In genomic region chr20:53736757-53737403, GRCh38 we compare ENCODE assay signal across 8 cellular contexts.
DNase-seq lines count a peak whose midpoint lies in the region; ATAC-seq, FAIRE-seq and TF ChIP-seq lines count a peak whose summit lies in the region.

No MANE protein-coding gene starts in this region.

- DNase-seq in Calu3 (peak; percentile 45), RPMI8226 (peak; percentile 36), endothelial cell of umbilical vein (ENCODE audit: low read depth, low spot score) (peak; percentile 14), osteoblast (ENCODE audit: insufficient read length, low spot score, missing footprints) (peak; percentile 79), frontal cortex (ENCODE audit: low spot score in 2 of 2) (no peak), NCI-H345 (lab: John Stamatoyannopoulos, UW) (no peak)

- intact Hi-C loops in Calu3 (cut with micrococcal nuclease; ENCODE audit: unreplicated experiment) = loop anchor here (1.0 to 2.0 kb wide), 5 partner anchors 60 to 178 kb away; no protein-coding TSS in a partner anchor
- intact Hi-C loops in endothelial cell of umbilical vein (cut with micrococcal nuclease) = loop anchor here (5.0 kb wide), 3 partner anchors 55 to 145 kb away; partner anchors contain the start of gene ZNF217

- H3K27me3 ChIP-seq in endothelial cell of umbilical vein (ENCODE audit: control insufficient read depth in 2 of 2, insufficient read depth in 2 of 2, low read length in 2 of 2) = peaks cover 2 to 7% of the 10 kb centered on the region in 2 experiments
- H3K27me3 ChIP-seq in osteoblast (ENCODE audit: insufficient read depth, low read length) = no peaks in the 10 kb centered on the region

- H3K27me3 Mint-ChIP-seq in Calu3 (ENCODE audit: unreplicated experiment) = no peaks in the 10 kb centered on the region

- H3K4me3 ChIP-seq in HEK293 (ENCODE audit: low read depth, low read length) (no peak overlapping the region), endothelial cell of umbilical vein (replicated peaks in 1 of 3; ENCODE audit: insufficient read depth in 1 of 3, low read depth in 1 of 3, low read length in 3 of 3) (peak overlapping the region in 1 of 3 experiments; percentile 8), osteoblast (ENCODE audit: insufficient read depth, low read length) (peak overlapping the region; percentile 23)

- no peaks in the 10 kb centered on the region for H3K9me1 ChIP-seq in endothelial cell of umbilical vein (replicated peaks; ENCODE audit: control insufficient read depth, extremely low read depth, insufficient read depth, low read length)

- POLR2A ChIA-PET in HEK293 (lab: Yijun Ruan, JAX) (interaction anchor here (1.8 kb wide), 1 partner anchor 114 kb away, joined by 7 read pairs; no protein-coding TSS in a partner anchor), endothelial cell of umbilical vein (lab: Charles Lee) (no interaction called here)

- H2AFZ ChIP-seq in endothelial cell of umbilical vein (ENCODE audit: low read depth, low read length) (peak overlapping the region; percentile 89), osteoblast (ENCODE audit: low read length) (peak overlapping the region; percentile 64)

- peaks cover 4% of the 10 kb centered on the region for H3K9me3 Mint-ChIP-seq in Calu3 (ENCODE audit: low read depth, unreplicated experiment)

- H3K27ac ChIP-seq in HEK293 (ENCODE audit: extremely low read depth, low read depth, low read length) = no peak overlapping the region
- H3K27ac ChIP-seq in endothelial cell of umbilical vein (ENCODE audit: insufficient read depth, low read depth, low read length) = no peak overlapping the region
- peak overlapping the region; percentile 84 for H3K27ac ChIP-seq in osteoblast (ENCODE audit: low read depth, low read length)

- H3K4me1 ChIP-seq in HEK293 (ENCODE audit: control insufficient read depth, insufficient read depth, low read length) (peaks cover 16% of the 10 kb centered on the region), endothelial cell of umbilical vein (ENCODE audit: control insufficient read depth, extremely low read depth, insufficient read depth, low read length) (peaks cover 11% of the 10 kb centered on the region), osteoblast (ENCODE audit: insufficient read depth, low read length) (peaks cover 57% of the 10 kb centered on the region)

- BruUV-seq in Calu3 (replicated peaks; lab: Mats Ljungman, UMichigan) = no TSS peak
- no TSS peak for BruUV-seq in endothelial cell of umbilical vein (replicated peaks; lab: Mats Ljungman, UMichigan)

- H3K79me2 ChIP-seq in endothelial cell of umbilical vein (ENCODE audit: control insufficient read depth, insufficient read depth, low read length) (no peaks in the 10 kb centered on the region), osteoblast (ENCODE audit: insufficient read depth, low read length) (no peaks in the 10 kb centered on the region)

- H3K9me3 ChIP-seq in HEK293 (ENCODE audit: control insufficient read depth, insufficient read depth, low read depth, low read length) (no peaks in the 10 kb centered on the region), endothelial cell of umbilical vein (replicated peaks; ENCODE audit: control insufficient read depth, insufficient read depth, low read length) (no peaks in the 10 kb centered on the region), osteoblast (ENCODE audit: low read depth, low read length) (no peaks in the 10 kb centered on the region)

- ATAC-seq in HG03565 (IDR thresholded peaks at IDR 0.05; ENCODE audit: unreplicated experiment) = no peak

- TF ChIP-seq POLR2A in endothelial cell of umbilical vein (IDR thresholded peaks at IDR 0.05; ENCODE audit: low read depth, low read length) = no peak

- H3K36me3 Mint-ChIP-seq in Calu3 (ENCODE audit: insufficient read depth, unreplicated experiment) = peaks cover 50% of the 10 kb centered on the region

- no peaks in the 10 kb centered on the region for H4K20me1 ChIP-seq in endothelial cell of umbilical vein (replicated peaks; ENCODE audit: control insufficient read depth, extremely low read depth, insufficient read depth, low read length)
- H4K20me1 ChIP-seq in osteoblast (ENCODE audit: insufficient read depth, low read length) = no peaks in the 10 kb centered on the region

- H3K4me2 ChIP-seq in endothelial cell of umbilical vein (ENCODE audit: insufficient read depth, low read length) (peak overlapping the region; percentile 53), osteoblast (ENCODE audit: insufficient read depth, low read length) (peak overlapping the region; percentile 72)

- no peak overlapping the region for H3K9ac ChIP-seq in endothelial cell of umbilical vein (replicated peaks; ENCODE audit: extremely low read depth, insufficient read depth, low read length)

- peak overlapping the region; percentile 77 for H3K4me3 Mint-ChIP-seq in Calu3 (ENCODE audit: low read depth, unreplicated experiment)

- dilution Hi-C loops in endothelial cell of umbilical vein (cut with MboI; ENCODE audit: extremely low pct_ligation_motif_present, low sequenced_read_pairs) = no loop called here

- H3K36me3 ChIP-seq in HEK293 (ENCODE audit: control insufficient read depth in 2 of 2, insufficient read depth in 1 of 2, low read length in 2 of 2) = no peaks in the 10 kb centered on the region
- H3K36me3 ChIP-seq in endothelial cell of umbilical vein (ENCODE audit: control insufficient read depth in 2 of 2, extremely low read depth in 1 of 2, insufficient read depth in 2 of 2, low read length in 2 of 2) = no peaks in the 10 kb centered on the region
- H3K36me3 ChIP-seq in osteoblast (ENCODE audit: insufficient read depth, low read length) = no peaks in the 10 kb centered on the region

- no peak for TF ChIP-seq CTCF in Calu3 (IDR thresholded peaks at IDR 0.05; ENCODE audit: unreplicated experiment)
- no peak for TF ChIP-seq CTCF in HEK293 (tag by site-specific recombination; IDR thresholded peaks at IDR 0.05)
- TF ChIP-seq CTCF in endothelial cell of umbilical vein (IDR thresholded peaks at IDR 0.05; ENCODE audit: extremely low read depth in 1 of 2, insufficient read depth in 1 of 2, low read depth in 1 of 2, low read length in 2 of 2) = no peak
- TF ChIP-seq CTCF in osteoblast (IDR thresholded peaks at IDR 0.05; ENCODE audit: extremely low read depth, low read depth, low read length) = no peak

- CTCF ChIA-PET in Calu3 (lab: Charles Lee) (interaction anchor here (0.7 to 2.5 kb wide), 15 partner anchors 17 to 203 kb away, joined by 3 to 18 read pairs (median 8); no protein-coding TSS in a partner anchor), HEK293 (lab: Yijun Ruan, JAX) (interaction anchor here (0.6 to 1.2 kb wide), 6 partner anchors 49 to 192 kb away, joined by 3 to 6 read pairs (median 3); no protein-coding TSS in a partner anchor), endothelial cell of umbilical vein (lab: Charles Lee) (interaction anchor here (0.8 to 1.8 kb wide), 8 partner anchors 14 to 157 kb away, joined by 3 to 7 read pairs (median 4); no protein-coding TSS in a partner anchor)

- H3K27ac Mint-ChIP-seq in Calu3 (ENCODE audit: unreplicated experiment) = peak overlapping the region; percentile 98

- FAIRE-seq in endothelial cell of umbilical vein (lab: Jason Lieb, UNC) (peak; percentile 35), frontal cortex (lab: Jason Lieb, UNC) (no peak)

- peaks cover 73% of the 10 kb centered on the region for H3K4me1 Mint-ChIP-seq in Calu3 (ENCODE audit: low read depth, unreplicated experiment)

TF ChIP-seq in HEK293, 187 proteins besides CTCF, POLR2A, EP300 and RAD21 (continues in another document):
- TF ChIP-seq KLF1 (tag by site-specific recombination; IDR thresholded peaks at IDR 0.05) (no peak), KLF8 (tag by site-specific recombination; IDR thresholded peaks at IDR 0.05) (no peak), KLF10 (tag by site-specific recombination; IDR thresholded peaks at IDR 0.05) (no peak)

TF ChIP-seq in endothelial cell of umbilical vein, 7 proteins besides CTCF, POLR2A, EP300 and RAD21:
- TF ChIP-seq MYC (IDR thresholded peaks at IDR 0.05; ENCODE audit: low read depth, low read length) = no peak
- no peak for TF ChIP-seq FOS (IDR thresholded peaks at IDR 0.05; ENCODE audit: borderline replicate concordance, insufficient read depth, low read length)
- no peak for TF ChIP-seq GATA2 (IDR thresholded peaks at IDR 0.05; ENCODE audit: insufficient read depth, insufficient read length, low read depth, low read length)

Comparison
In these comparisons a context has a peak if more than half of its experiments do, and no peak if none do; other contexts are left out.
1. DNase-seq: peak in Calu3 (single experiment), RPMI8226 (single experiment), endothelial cell of umbilical vein (single experiment) and osteoblast (single experiment); none in frontal cortex (0 of 2) and NCI-H345 (single experiment).